20 cellular contexts compared by ENCODE assay signal in genomic region chr3:16171825-16172224, GRCh38. TPM values are rescaled to one million over a fixed set of nuclear protein-coding genes. Genes with fewer than 3 reads are reported as not detected.
DNase-seq lines count a peak whose midpoint lies in the region; ATAC-seq, FAIRE-seq and TF ChIP-seq lines count a peak whose summit lies in the region.
"Had no signal": no experiment of that assay in that cellular context is flagged by ENCODE, and none has a peak within 500 bp of the region (broad histone marks: within the 10 kb centered on the region; RNA-seq: fewer than 3 reads in every experiment).

No MANE protein-coding gene starts in this region.

- H4K20me1 ChIP-seq in H1 (replicated peaks in 1 of 2; ENCODE audit: control insufficient read depth in 1 of 2, insufficient read depth in 2 of 2, low read length in 2 of 2) (no peaks in the 10 kb centered on the region), HepG2 (ENCODE audit: insufficient read depth, low read length) (no peaks in the 10 kb centered on the region)

- no peak overlapping the region for H2BK5ac ChIP-seq in H1 (ENCODE audit: low read depth, low read length)

- H3K27ac ChIP-seq in breast epithelium, result no peak overlapping the region
- no peak overlapping the region for H3K27ac ChIP-seq in H1 (ENCODE audit: low read depth, low read length)
- no peak overlapping the region for H3K27ac ChIP-seq in HepG2 (ENCODE audit: extremely low read length, insufficient read depth, low read length)
- H3K27ac ChIP-seq: 22Rv1 had no signal

- no peak for FAIRE-seq in H1 (lab: Jason Lieb, UNC)
- no peak for FAIRE-seq in HepG2 (lab: Jason Lieb, UNC)
- FAIRE-seq: D721Med, GM18507 had no signal

- TF ChIP-seq CTCF in MCF 10A (IDR thresholded peaks at IDR 0.05; ENCODE audit: unreplicated experiment), result no peak
- TF ChIP-seq CTCF in breast epithelium (IDR thresholded peaks at IDR 0.05), result no peak
- no peak for TF ChIP-seq CTCF in H1 (IDR thresholded peaks at IDR 0.05; ENCODE audit: control extremely low read depth in 1 of 3, insufficient read depth in 1 of 3, low read depth in 1 of 3, low read length in 3 of 3)
- TF ChIP-seq CTCF in HepG2 (CRISPR knock-in tag; IDR thresholded peaks at IDR 0.05), result no peak
- TF ChIP-seq CTCF in type B pancreatic cell (conservative IDR thresholded peaks at IDR 0.05), result no peak

- no peak overlapping the region for H2AK5ac ChIP-seq in H1 (ENCODE audit: low read depth, low read length)

- DNase-seq in MCF 10A (ENCODE audit: unreplicated experiment) (no peak), breast epithelium (ENCODE audit: low spot score in 2 of 2) (no peak), H1 (ENCODE audit: low read depth in 1 of 2, low spot score in 2 of 2) (no peak), HepG2 (ENCODE audit: low spot score) (no peak), type B pancreatic cell (ENCODE audit: extremely low spot score, unreplicated experiment) (peak; percentile 27), NCI-H526 treated with DMSO at 0.1 percent for 48 hours (lab: John Stamatoyannopoulos, UW) (no peak)
- no peak for DNase-seq in stimulated activated CD4-positive, alpha-beta T cell treated with anti-CD3 and anti-CD28 coated beads, Interleukin-12 subunit alpha, Interleukin-12 subunit beta, amount 100 ng/mL, for 4 hours
- no peak for DNase-seq in activated T-helper 1 cell treated with anti-CD3 and anti-CD28 coated beads, Interleukin-12 subunit alpha, Interleukin-12 subunit beta, Interleukin-2, Interleukin-4 antibody, amounts not matched to agents 30 ng/mL and 10 ng/mL and 1 ng/mL, durations not matched to agents 14 hours and 24 hours and 36 hours (ENCODE audit: low spot score)
- DNase-seq: CD8-positive, alpha-beta T cell; COR-L47; DMS153; GF-D8 had no signal

- H3K9me3 ChIP-seq in breast epithelium, result no peaks in the 10 kb centered on the region
- H3K9me3 ChIP-seq in H1 (ENCODE audit: insufficient read depth in 2 of 2, low read depth in 1 of 2, low read length in 1 of 2), result peaks cover 2 to 11% of the 10 kb centered on the region in 2 experiments; a peak in 2 of 4 replicates
- no peaks in the 10 kb centered on the region for H3K9me3 ChIP-seq in HepG2 (ENCODE audit: low read length)
- H3K9me3 ChIP-seq: HAP-1 had no signal

- H2AFZ ChIP-seq in H1 (ENCODE audit: low read length) (no peak overlapping the region), HepG2 (ENCODE audit: low read length) (no peak overlapping the region)
- H2AFZ ChIP-seq: GM23338 had no signal

- TF ChIP-seq POLR2A in breast epithelium (IDR thresholded peaks at IDR 0.05), result no peak
- no peak for TF ChIP-seq POLR2A in H1 (IDR thresholded peaks at IDR 0.05; ENCODE audit: control extremely low read depth in 1 of 2, low read depth in 2 of 2, low read length in 2 of 2)
- no peak for TF ChIP-seq POLR2A in HepG2 (IDR thresholded peaks at IDR 0.05; ENCODE audit: insufficient read depth in 1 of 2, low read depth in 2 of 2, low read length in 2 of 2)

- H3K9me3 Mint-ChIP-seq in MCF 10A (ENCODE audit: unreplicated experiment) (no peaks in the 10 kb centered on the region), type B pancreatic cell (peaks cover 7% of the 10 kb centered on the region)
- no peaks in the 10 kb centered on the region for H3K9me3 Mint-ChIP-seq in activated T-helper 1 cell treated with anti-CD3 and anti-CD28 coated beads, Interleukin-12 subunit alpha, Interleukin-12 subunit beta, Interleukin-2, Interleukin-4 antibody, amounts not matched to agents 30 ng/mL and 10 ng/mL and 1 ng/mL, durations not matched to agents 14 hours and 24 hours and 36 hours
- H3K9me3 Mint-ChIP-seq: CD8-positive, alpha-beta T cell had no signal

- no peaks in the 10 kb centered on the region for H3K79me1 ChIP-seq in H1 (ENCODE audit: low read depth, low read length)

- H3K4me1 Mint-ChIP-seq in MCF 10A (ENCODE audit: insufficient read depth, unreplicated experiment) (peaks cover 30% of the 10 kb centered on the region), type B pancreatic cell (ENCODE audit: unreplicated experiment) (peaks cover 21% of the 10 kb centered on the region)
- H3K4me1 Mint-ChIP-seq in activated T-helper 1 cell treated with anti-CD3 and anti-CD28 coated beads, Interleukin-12 subunit alpha, Interleukin-12 subunit beta, Interleukin-2, Interleukin-4 antibody, amounts not matched to agents 30 ng/mL and 10 ng/mL and 1 ng/mL, durations not matched to agents 14 hours and 24 hours and 36 hours (ENCODE audit: low read depth), result no peaks in the 10 kb centered on the region
- H3K4me1 Mint-ChIP-seq: CD14-positive monocyte, GM23338 had no signal

- H3K23me2 ChIP-seq in H1 (ENCODE audit: low read depth, low read length), result no peaks in the 10 kb centered on the region

- intact Hi-C loops in MCF 10A (cut with micrococcal nuclease), result loop anchor here (5.0 kb wide), 1 partner anchor 70 kb away; no protein-coding TSS in a partner anchor
- intact Hi-C loops in breast epithelium (cut with DNase I; ENCODE audit: low total_unique reads), result no loop called here
- intact Hi-C loops in HepG2 (cut with micrococcal nuclease; ENCODE audit: unreplicated experiment), result no loop called here
- intact Hi-C loops in activated T-helper 1 cell treated with anti-CD3 and anti-CD28 coated beads, Interleukin-12 subunit alpha, Interleukin-12 subunit beta, Interleukin-2, Interleukin-4 antibody, amounts not matched to agents 30 ng/mL and 10 ng/mL and 1 ng/mL, durations not matched to agents 14 hours and 24 hours and 36 hours (cut with micrococcal nuclease), result no loop called here

- H3K36me3 ChIP-seq in breast epithelium (no peaks in the 10 kb centered on the region), H1 (ENCODE audit: control insufficient read depth in 2 of 4, insufficient read depth in 4 of 4, low read length in 3 of 4) (no peaks in the 10 kb centered on the region), HepG2 (replicated peaks in 1 of 2; ENCODE audit: control insufficient read depth in 1 of 2, insufficient read depth in 2 of 2, low read length in 2 of 2) (no peaks in the 10 kb centered on the region)
- H3K36me3 ChIP-seq: HAP-1 had no signal

- H3K4me1 ChIP-seq in breast epithelium (peaks cover 5 to 9% of the 10 kb centered on the region in 2 donors), H1 (replicated peaks in 1 of 4; ENCODE audit: control insufficient read depth in 3 of 4, insufficient read depth in 4 of 4, low read length in 3 of 4) (no peaks in the 10 kb centered on the region), HepG2 (ENCODE audit: insufficient read depth, low read length) (peaks cover 10% of the 10 kb centered on the region; the same call in 1 of the 2 replicates)
- H3K4me1 ChIP-seq: HAP-1 had no signal

- H4K8ac ChIP-seq in H1 (ENCODE audit: extremely low read depth, insufficient read depth, low read length), result peak overlapping the region; percentile 57; the same call in 1 of the 2 replicates

- ATAC-seq in HepG2, result no peak
- ATAC-seq: CD8-positive, alpha-beta T cell; GM23338 had no signal

- no peak overlapping the region for H4K91ac ChIP-seq in H1 (replicated peaks; ENCODE audit: insufficient read length, low read length)

- no peaks in the 10 kb centered on the region for H3K27me3 ChIP-seq in breast epithelium
- H3K27me3 ChIP-seq in H1 (replicated peaks in 1 of 4; ENCODE audit: control insufficient read depth in 3 of 4, extremely low read depth in 1 of 4, insufficient read depth in 3 of 4, low read length in 3 of 4), result no peaks in the 10 kb centered on the region
- peaks cover 3 to 51% of the 10 kb centered on the region in 2 experiments; a peak in 3 of 5 replicates for H3K27me3 ChIP-seq in HepG2 (ENCODE audit: control insufficient read depth in 1 of 2, insufficient read depth in 2 of 2, low read length in 2 of 2)

- no peak overlapping the region for H4K5ac ChIP-seq in H1 (ENCODE audit: insufficient read length, low read depth, low read length)

- no peak overlapping the region for H2BK12ac ChIP-seq in H1 (ENCODE audit: low read depth, low read length)

- H3K4me3 Mint-ChIP-seq in MCF 10A (ENCODE audit: unreplicated experiment) (no peak overlapping the region), type B pancreatic cell (no peak overlapping the region)
- no peak overlapping the region for H3K4me3 Mint-ChIP-seq in activated T-helper 1 cell treated with anti-CD3 and anti-CD28 coated beads, Interleukin-12 subunit alpha, Interleukin-12 subunit beta, Interleukin-2, Interleukin-4 antibody, amounts not matched to agents 30 ng/mL and 10 ng/mL and 1 ng/mL, durations not matched to agents 14 hours and 24 hours and 36 hours
- H3K4me3 Mint-ChIP-seq: CD14-positive monocyte; CD8-positive, alpha-beta T cell; GM23338 had no signal

- no peak overlapping the region for H2BK15ac ChIP-seq in H1 (ENCODE audit: low read length)

- no peak overlapping the region for H3K4me3 ChIP-seq in breast epithelium
- H3K4me3 ChIP-seq in H1 (ENCODE audit: extremely low read depth in 1 of 4, insufficient read depth in 2 of 4, low read depth in 3 of 4, low read length in 4 of 4), result no peak overlapping the region
- H3K4me3 ChIP-seq in HepG2 (replicated peaks in 1 of 3; ENCODE audit: insufficient read depth in 1 of 3, low read depth in 2 of 3, low read length in 3 of 3), result no peak overlapping the region
- H3K4me3 ChIP-seq: GM23338, HAP-1 had no signal

- CTCF ChIA-PET in MCF 10A (lab: Yijun Ruan, JAX) (interaction anchor here (0.6 to 1.3 kb wide), 2 partner anchors 123 to 124 kb away, joined by 3 to 4 read pairs; no protein-coding TSS in a partner anchor), H1 (lab: Charles Lee; ENCODE audit: partially characterized antibody) (no interaction called here), HepG2 (lab: Yijun Ruan, JAX; ENCODE audit: low intra/inter-chr PET ratio, low total read pairs) (no interaction called here)

- H2BK120ac ChIP-seq in H1 (replicated peaks; ENCODE audit: low read depth, low read length), result no peak overlapping the region

- POLR2A ChIA-PET in MCF 10A (lab: Yijun Ruan, JAX), result interaction anchor here (2.0 kb wide), 1 partner anchor 112 kb away, joined by 5 read pairs; no protein-coding TSS in a partner anchor
- POLR2A ChIA-PET in H1 (lab: Charles Lee; ENCODE audit: partially characterized antibody), result no interaction called here
- POLR2A ChIA-PET in HepG2 (lab: Yijun Ruan, JAX), result no interaction called here

- no peak overlapping the region for H3K4ac ChIP-seq in H1 (replicated peaks; ENCODE audit: insufficient read length, low read depth, low read length)

- no peak overlapping the region for H3K56ac ChIP-seq in H1 (replicated peaks; ENCODE audit: insufficient read length, low read depth, low read length)

- TF ChIP-seq RAD21 in H1 (IDR thresholded peaks at IDR 0.05 in 1 of 2, conservative IDR thresholded peaks at IDR 0.05 in 1 of 2; ENCODE audit: low read depth in 2 of 2, low read length in 2 of 2) (no peak), HepG2 (CRISPR knock-in tag; IDR thresholded peaks at IDR 0.05) (no peak)

- no peak overlapping the region for H2BK20ac ChIP-seq in H1 (ENCODE audit: low read length)

- H3K18ac ChIP-seq in H1 (ENCODE audit: extremely low read depth, low read length), result no peak overlapping the region

- TF ChIP-seq EP300 in H1 (IDR thresholded peaks at IDR 0.05; ENCODE audit: borderline replicate concordance in 1 of 2, low read depth in 2 of 2, low read length in 2 of 2), result no peak
- TF ChIP-seq EP300 in HepG2 (IDR thresholded peaks at IDR 0.05; ENCODE audit: low read depth in 2 of 2, low read length in 2 of 2), result no peak
- no peak for TF ChIP-seq EP300 in HepG2 (CRISPR knock-in tag; IDR thresholded peaks at IDR 0.05; ENCODE audit: borderline replicate concordance)

- H3K4me2 ChIP-seq in H1 (ENCODE audit: insufficient read depth in 1 of 2, low read depth in 2 of 2, low read length in 2 of 2) (no peak overlapping the region), HepG2 (ENCODE audit: low read depth, low read length) (no peak overlapping the region)
- H3K4me2 ChIP-seq: GM23338 had no signal

- H3K27ac Mint-ChIP-seq in MCF 10A (ENCODE audit: low read depth, unreplicated experiment) (peak overlapping the region; percentile 37), type B pancreatic cell (no peak overlapping the region)
- H3K27ac Mint-ChIP-seq in activated T-helper 1 cell treated with anti-CD3 and anti-CD28 coated beads, Interleukin-12 subunit alpha, Interleukin-12 subunit beta, Interleukin-2, Interleukin-4 antibody, amounts not matched to agents 30 ng/mL and 10 ng/mL and 1 ng/mL, durations not matched to agents 14 hours and 24 hours and 36 hours, result no peak overlapping the region
- H3K27ac Mint-ChIP-seq: CD14-positive monocyte; CD8-positive, alpha-beta T cell; GM23338 had no signal

- in situ Hi-C loops in HepG2 (cut with HindIII; ENCODE audit: extremely low pct_ligation_motif_present, low pct_unique_long_range_greater_than_20kb), result loop anchor here (5.0 kb wide), 1 partner anchor 120 kb away; no protein-coding TSS in a partner anchor

- no peak overlapping the region for H3K14ac ChIP-seq in H1 (ENCODE audit: insufficient read length)

- no peaks in the 10 kb centered on the region for H3K79me2 ChIP-seq in H1 (ENCODE audit: control insufficient read depth in 1 of 2, insufficient read depth in 2 of 2, low read length in 2 of 2)
- no peaks in the 10 kb centered on the region for H3K79me2 ChIP-seq in HepG2 (ENCODE audit: insufficient read depth, low read length)

- H3K23ac ChIP-seq in H1 (ENCODE audit: insufficient read length), result no peak overlapping the region

- BruUV-seq in MCF 10A (replicated peaks; lab: Mats Ljungman, UMichigan), result no TSS peak
- BruUV-seq in HepG2 (replicated peaks; lab: Mats Ljungman, UMichigan), result no TSS peak

- WGBS in H1 (ENCODE audit: extremely low coverage in 1 of 2, insufficient coverage in 1 of 2, insufficient read length in 1 of 2, insufficient replicate concordance in 2 of 2, low coverage in 1 of 2, low lambda C conversion rate in 2 of 2, missing lambda C conversion rate in 1 of 2), 2 experiments, result 71% methylated on average over 1 of the region's 1 CpG; no CpG with 5 or more reads in 1 of the 2 experiments
- WGBS in HepG2 (ENCODE audit: low lambda C conversion rate), result 0% methylated on average over 1 of the region's 1 CpG

- no peaks in the 10 kb centered on the region for H3K36me3 Mint-ChIP-seq in MCF 10A (ENCODE audit: insufficient read depth, unreplicated experiment)
- no peaks in the 10 kb centered on the region for H3K36me3 Mint-ChIP-seq in type B pancreatic cell
- no peaks in the 10 kb centered on the region for H3K36me3 Mint-ChIP-seq in activated T-helper 1 cell treated with anti-CD3 and anti-CD28 coated beads, Interleukin-12 subunit alpha, Interleukin-12 subunit beta, Interleukin-2, Interleukin-4 antibody, amounts not matched to agents 30 ng/mL and 10 ng/mL and 1 ng/mL, durations not matched to agents 14 hours and 24 hours and 36 hours (ENCODE audit: low read depth)
- H3K36me3 Mint-ChIP-seq: CD14-positive monocyte; CD8-positive, alpha-beta T cell had no signal

- no peak overlapping the region for H3K9ac ChIP-seq in H1 (replicated peaks in 1 of 4; ENCODE audit: extremely low read depth in 1 of 4, low read depth in 3 of 4, low read length in 3 of 4)
- H3K9ac ChIP-seq in HepG2 (ENCODE audit: insufficient read depth, low read depth, low read length), result no peak overlapping the region

- H3K27me3 Mint-ChIP-seq in MCF 10A (ENCODE audit: insufficient read depth, unreplicated experiment), result no peaks in the 10 kb centered on the region
- H3K27me3 Mint-ChIP-seq in type B pancreatic cell, result peaks cover 27% of the 10 kb centered on the region
- peaks cover 3% of the 10 kb centered on the region for H3K27me3 Mint-ChIP-seq in activated T-helper 1 cell treated with anti-CD3 and anti-CD28 coated beads, Interleukin-12 subunit alpha, Interleukin-12 subunit beta, Interleukin-2, Interleukin-4 antibody, amounts not matched to agents 30 ng/mL and 10 ng/mL and 1 ng/mL, durations not matched to agents 14 hours and 24 hours and 36 hours (ENCODE audit: insufficient read depth)

RNA-seq across cellular contexts. Expression of gene GALNT15, which starts 2.7 kb away (rescaled TPM):
- 3.0 and 10.2 TPM in 2 replicates for total RNA-seq in MCF 10A (2022)
- total RNA-seq in breast epithelium, result 100 to 1,000 TPM in 2 of 3 donors, 10 to 100 TPM in 1; 68.5 to 492 (median 215) TPM
- total RNA-seq in H1 (2021; fragmentation: NEBNext Ultra II Directional; extraction: Animal tissue kit (Norgen Biotek cat#: 25700)), result not detected in 2 replicates
- polyA plus RNA-seq in H1 (2011; rRNA removed), result 0.02 TPM in 1 of 2 replicates, not detected in the other
- not detected for polyA plus RNA-seq in H1 (2011; cell fraction: cytosol; rRNA removed)
- 0.30 TPM for polyA plus RNA-seq in H1 (2011; cell fraction: nucleus; rRNA removed)
- not detected in 4 replicates for polyA plus RNA-seq in H1 (2012, experiment 1 of 2)
- not detected for polyA plus RNA-seq in H1 (2012, experiment 2 of 2)
- not detected for polyA plus RNA-seq in H1 (2013, experiment 1 of 2)
- polyA plus RNA-seq in H1 (2013, experiment 2 of 2), result 0.04 TPM
- polyA minus RNA-seq in H1 (2011; rRNA and poly(A)+ RNA removed), result 0.06 and 0.12 TPM in 2 replicates
- not detected for polyA minus RNA-seq in H1 (2011; cell fraction: cytosol; rRNA and poly(A)+ RNA removed)
- not detected for polyA minus RNA-seq in H1 (2011; cell fraction: nucleus; rRNA and poly(A)+ RNA removed)
- total RNA-seq in HepG2 (2016; rRNA removed; fragmentation: Illumina TruSeq; extraction: Trizol), result 0.02 TPM in 1 of 2 replicates, not detected in the other
- not detected in 2 replicates for total RNA-seq in HepG2 (2016; cell fraction: cytosol; rRNA removed; fragmentation: Illumina TruSeq; extraction: Trizol; ENCODE audit: low read depth)
- total RNA-seq in HepG2 (2016; cell fraction: insoluble cytoplasmic fraction; rRNA removed; fragmentation: Illumina TruSeq; extraction: Trizol), result 0.07 TPM in 1 of 2 replicates, not detected in the other
- 0.17 TPM in 1 of 2 replicates, not detected in the other for total RNA-seq in HepG2 (2016; cell fraction: membrane; rRNA removed; fragmentation: Illumina TruSeq; extraction: Trizol)
- total RNA-seq in HepG2 (2016; cell fraction: nucleus; rRNA removed; fragmentation: Illumina TruSeq; extraction: Trizol), result not detected in 2 replicates
- polyA plus RNA-seq in HepG2 (2011; rRNA removed), result 0.04 and 0.05 TPM in 2 replicates
- polyA plus RNA-seq in HepG2 (2011; cell fraction: cytosol; rRNA removed), result 0.05 and 0.13 TPM in 2 replicates
- polyA plus RNA-seq in HepG2 (2011; cell fraction: nucleus; rRNA removed), result 0.05 and 0.16 TPM in 2 replicates
- 0.17 and 0.23 TPM in 2 replicates for polyA plus RNA-seq in HepG2 (2012)
- not detected in 2 replicates for polyA plus RNA-seq in HepG2 (2016; cell fraction: cytosol; fragmentation: Illumina TruSeq; extraction: Trizol; ENCODE audit: low read depth)
- polyA plus RNA-seq in HepG2 (2016; cell fraction: insoluble cytoplasmic fraction; fragmentation: Illumina TruSeq; extraction: Trizol; ENCODE audit: low read depth), result 0.09 TPM in 1 of 2 replicates, not detected in the other
- polyA plus RNA-seq in HepG2 (2016; cell fraction: membrane; fragmentation: Illumina TruSeq; extraction: Trizol; ENCODE audit: low read depth), result not detected in 2 replicates
- not detected in 2 replicates for polyA plus RNA-seq in HepG2 (2016; cell fraction: nucleus; fragmentation: Illumina TruSeq; extraction: Trizol; ENCODE audit: insufficient read depth, low read depth)
- polyA minus RNA-seq in HepG2 (2011; rRNA and poly(A)+ RNA removed; ENCODE audit: low replicate concordance), result 0.05 and 0.16 TPM in 2 replicates
- polyA minus RNA-seq in HepG2 (2011; cell fraction: cytosol; rRNA and poly(A)+ RNA removed), result not detected in 2 replicates
- 0.26 and 0.62 TPM in 2 replicates for polyA minus RNA-seq in HepG2 (2011; cell fraction: nucleus; rRNA and poly(A)+ RNA removed)
- total RNA-seq in type B pancreatic cell (ENCODE audit: low replicate concordance), result 0.17 TPM in 1 of 2 replicates, not detected in the other
- total RNA-seq in activated T-helper 1 cell treated with anti-CD3 and anti-CD28 coated beads, Interleukin-12 subunit alpha, Interleukin-12 subunit beta, Interleukin-2, Interleukin-4 antibody, amounts not matched to agents 30 ng/mL and 10 ng/mL and 1 ng/mL, durations not matched to agents 14 hours and 24 hours and 36 hours, result not detected in 2 replicates
- total RNA-seq: A673; CD8-positive, alpha-beta T cell; HT-29 had no signal
- polyA plus RNA-seq: CD14-positive monocyte had no signal
